1 cellular context compared by ENCODE assay signal in genomic region chr1:226407497-226408284, GRCh38.
A peak's percentile ranks its signal among the peaks of the same experiment; 100 is the strongest.
TF ChIP-seq lines count a peak whose summit lies in the region.

Gene PARP1 (minus strand): TSS chr1:226408093. CDS start chr1:226407929, 164 bp downstream.

TF ChIP-seq in K562, 482 proteins besides CTCF, POLR2A, EP300 and RAD21 (continued from another document and continues in another):
- 0 out of 2 replicates have a peak, but pooled peaks have one; percentile 49 for TF ChIP-seq ZBTB12 (CRISPR knock-in tag; IDR thresholded peaks at IDR 0.05)
- TF ChIP-seq, protein P1, sequence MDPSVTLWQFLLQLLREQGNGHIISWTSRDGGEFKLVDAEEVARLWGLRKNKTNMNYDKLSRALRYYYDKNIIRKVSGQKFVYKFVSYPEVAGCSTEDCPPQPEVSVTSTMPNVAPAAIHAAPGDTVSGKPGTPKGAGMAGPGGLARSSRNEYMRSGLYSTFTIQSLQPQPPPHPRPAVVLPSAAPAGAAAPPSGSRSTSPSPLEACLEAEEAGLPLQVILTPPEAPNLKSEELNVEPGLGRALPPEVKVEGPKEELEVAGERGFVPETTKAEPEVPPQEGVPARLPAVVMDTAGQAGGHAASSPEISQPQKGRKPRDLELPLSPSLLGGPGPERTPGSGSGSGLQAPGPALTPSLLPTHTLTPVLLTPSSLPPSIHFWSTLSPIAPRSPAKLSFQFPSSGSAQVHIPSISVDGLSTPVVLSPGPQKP (CRISPR knock-in tag; IDR thresholded peaks at IDR 0.05), result no peak
- TF ChIP-seq ZNF431 (CRISPR knock-in tag; IDR thresholded peaks at IDR 0.05), result peak; percentile 80; the same call in 1 of the 2 replicates
- TF ChIP-seq, protein P2, sequence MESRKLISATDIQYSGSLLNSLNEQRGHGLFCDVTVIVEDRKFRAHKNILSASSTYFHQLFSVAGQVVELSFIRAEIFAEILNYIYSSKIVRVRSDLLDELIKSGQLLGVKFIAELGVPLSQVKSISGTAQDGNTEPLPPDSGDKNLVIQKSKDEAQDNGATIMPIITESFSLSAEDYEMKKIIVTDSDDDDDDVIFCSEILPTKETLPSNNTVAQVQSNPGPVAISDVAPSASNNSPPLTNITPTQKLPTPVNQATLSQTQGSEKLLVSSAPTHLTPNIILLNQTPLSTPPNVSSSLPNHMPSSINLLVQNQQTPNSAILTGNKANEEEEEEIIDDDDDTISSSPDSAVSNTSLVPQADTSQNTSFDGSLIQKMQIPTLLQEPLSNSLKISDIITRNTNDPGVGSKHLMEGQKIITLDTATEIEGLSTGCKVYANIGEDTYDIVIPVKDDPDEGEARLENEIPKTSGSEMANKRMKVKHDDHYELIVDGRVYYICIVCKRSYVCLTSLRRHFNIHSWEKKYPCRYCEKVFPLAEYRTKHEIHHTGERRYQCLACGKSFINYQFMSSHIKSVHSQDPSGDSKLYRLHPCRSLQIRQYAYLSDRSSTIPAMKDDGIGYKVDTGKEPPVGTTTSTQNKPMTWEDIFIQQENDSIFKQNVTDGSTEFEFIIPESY (CRISPR knock-in tag; IDR thresholded peaks at IDR 0.05), result peak; percentile 87
- no peak for TF ChIP-seq SMAD3 (CRISPR knock-in tag; conservative IDR thresholded peaks at IDR 0.05)
- TF ChIP-seq ZBTB2 (IDR thresholded peaks at IDR 0.05), result no peak
- TF ChIP-seq, protein P3, sequence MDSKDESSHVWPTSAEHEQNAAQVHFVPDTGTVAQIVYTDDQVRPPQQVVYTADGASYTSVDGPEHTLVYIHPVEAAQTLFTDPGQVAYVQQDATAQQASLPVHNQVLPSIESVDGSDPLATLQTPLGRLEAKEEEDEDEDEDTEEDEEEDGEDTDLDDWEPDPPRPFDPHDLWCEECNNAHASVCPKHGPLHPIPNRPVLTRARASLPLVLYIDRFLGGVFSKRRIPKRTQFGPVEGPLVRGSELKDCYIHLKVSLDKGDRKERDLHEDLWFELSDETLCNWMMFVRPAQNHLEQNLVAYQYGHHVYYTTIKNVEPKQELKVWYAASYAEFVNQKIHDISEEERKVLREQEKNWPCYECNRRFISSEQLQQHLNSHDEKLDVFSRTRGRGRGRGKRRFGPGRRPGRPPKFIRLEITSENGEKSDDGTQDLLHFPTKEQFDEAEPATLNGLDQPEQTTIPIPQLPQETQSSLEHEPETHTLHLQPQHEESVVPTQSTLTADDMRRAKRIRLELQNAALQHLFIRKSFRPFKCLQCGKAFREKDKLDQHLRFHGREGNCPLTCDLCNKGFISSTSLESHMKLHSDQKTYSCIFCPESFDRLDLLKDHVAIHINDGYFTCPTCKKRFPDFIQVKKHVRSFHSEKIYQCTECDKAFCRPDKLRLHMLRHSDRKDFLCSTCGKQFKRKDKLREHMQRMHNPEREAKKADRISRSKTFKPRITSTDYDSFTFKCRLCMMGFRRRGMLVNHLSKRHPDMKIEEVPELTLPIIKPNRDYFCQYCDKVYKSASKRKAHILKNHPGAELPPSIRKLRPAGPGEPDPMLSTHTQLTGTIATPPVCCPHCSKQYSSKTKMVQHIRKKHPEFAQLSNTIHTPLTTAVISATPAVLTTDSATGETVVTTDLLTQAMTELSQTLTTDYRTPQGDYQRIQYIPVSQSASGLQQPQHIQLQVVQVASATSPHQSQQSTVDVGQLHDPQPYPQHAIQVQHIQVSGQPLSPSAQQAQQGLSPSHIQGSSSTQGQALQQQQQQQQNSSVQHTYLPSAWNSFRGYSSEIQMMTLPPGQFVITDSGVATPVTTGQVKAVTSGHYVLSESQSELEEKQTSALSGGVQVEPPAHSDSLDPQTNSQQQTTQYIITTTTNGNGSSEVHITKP (IDR thresholded peaks at IDR 0.05; ENCODE audit: partially characterized antibody), result no peak
- no peak for TF ChIP-seq PHB (CRISPR knock-in tag; IDR thresholded peaks at IDR 0.05)
- TF ChIP-seq GABPB2 (CRISPR knock-in tag; conservative IDR thresholded peaks at IDR 0.05), result 0 out of 2 replicates have a peak, but pooled peaks have one; percentile 9
- TF ChIP-seq ZNF133 (CRISPR knock-in tag; IDR thresholded peaks at IDR 0.05), result peak; percentile 6; the same call in 1 of the 2 replicates
- no peak for TF ChIP-seq ZNF124 (CRISPR knock-in tag; IDR thresholded peaks at IDR 0.05)
- peak in 1 of 2 experiments; percentile 76; a peak in 1 of 4 replicates for TF ChIP-seq UBTF (IDR thresholded peaks at IDR 0.05; ENCODE audit: borderline replicate concordance in 1 of 2, low read depth in 2 of 2, low read length in 2 of 2)
- no peak; the same call in 1 of the 2 replicates for TF ChIP-seq ZNF212 (CRISPR knock-in tag; IDR thresholded peaks at IDR 0.05)
- TF ChIP-seq NFXL1 (CRISPR knock-in tag; IDR thresholded peaks at IDR 0.05), result no peak
- no peak for TF ChIP-seq ARID3A (IDR thresholded peaks at IDR 0.05; ENCODE audit: borderline replicate concordance, low read depth, low read length)
- 0 out of 2 replicates have a peak, but pooled peaks have one; percentile 60 for TF ChIP-seq ZNF76 (CRISPR knock-in tag; IDR thresholded peaks at IDR 0.05; ENCODE audit: borderline replicate concordance)
- no peak for TF ChIP-seq SMAD2 (IDR thresholded peaks at IDR 0.05; ENCODE audit: low read depth, low read length)
- TF ChIP-seq ZNF449 (CRISPR knock-in tag; IDR thresholded peaks at IDR 0.05), result no peak
- no peak for TF ChIP-seq SP2 (IDR thresholded peaks at IDR 0.05; ENCODE audit: extremely low read depth, low read depth, low read length, poor library complexity, severe bottlenecking)
- TF ChIP-seq ERF (CRISPR knock-in tag; IDR thresholded peaks at IDR 0.05), result peak; percentile 52; the same call in 1 of the 2 replicates
- peak; percentile 48; the same call in 1 of the 2 replicates for TF ChIP-seq ZNF224 (CRISPR knock-in tag; IDR thresholded peaks at IDR 0.05)
- peak; percentile 63 for TF ChIP-seq RNF2 (IDR thresholded peaks at IDR 0.05)
- TF ChIP-seq ZBTB11 (CRISPR knock-in tag; IDR thresholded peaks at IDR 0.05), result no peak; a peak in 1 of 6 replicates
- no peak for TF ChIP-seq TAF7 (tag; IDR thresholded peaks at IDR 0.05)
- 0 out of 2 replicates have a peak, but pooled peaks have one; percentile 47 for TF ChIP-seq HDAC2 (IDR thresholded peaks at IDR 0.05)
- TF ChIP-seq HDAC1 (IDR thresholded peaks at IDR 0.05), result peak in 1 of 2 experiments; percentile 96; a peak in 2 of 4 replicates
- TF ChIP-seq SRSF7 (optimal IDR thresholded peaks at IDR 0.05; ENCODE audit: low read depth, low read length), result no peak
- no peak for TF ChIP-seq ZBTB8A (IDR thresholded peaks at IDR 0.05; ENCODE audit: partially characterized antibody)
- no peak for TF ChIP-seq ZNF121 (CRISPR knock-in tag; conservative IDR thresholded peaks at IDR 0.05)
- no peak for TF ChIP-seq ZNF586 (CRISPR knock-in tag; conservative IDR thresholded peaks at IDR 0.05)
- TF ChIP-seq E4F1 (CRISPR knock-in tag; IDR thresholded peaks at IDR 0.05; ENCODE audit: borderline replicate concordance), result no peak
- no peak for TF ChIP-seq RBM39 (optimal IDR thresholded peaks at IDR 0.05; ENCODE audit: low read depth, low read length)
- peak; percentile 74 for TF ChIP-seq EGR1 (conservative IDR thresholded peaks at IDR 0.05)
- TF ChIP-seq MBD2 (IDR thresholded peaks at IDR 0.05; ENCODE audit: borderline replicate concordance, low read depth), result peak; percentile 49; the same call in 1 of the 2 replicates
- no peak for TF ChIP-seq ELF2 (CRISPR knock-in tag; IDR thresholded peaks at IDR 0.05)
- no peak for TF ChIP-seq FOXK1 (CRISPR knock-in tag; IDR thresholded peaks at IDR 0.05; ENCODE audit: borderline replicate concordance)
- TF ChIP-seq CHCHD3 (CRISPR knock-in tag; IDR thresholded peaks at IDR 0.05), result peak; percentile 52; the same call in 1 of the 2 replicates
